ENCODE assay signal across 8 cellular contexts in the genomic region with DNA sequence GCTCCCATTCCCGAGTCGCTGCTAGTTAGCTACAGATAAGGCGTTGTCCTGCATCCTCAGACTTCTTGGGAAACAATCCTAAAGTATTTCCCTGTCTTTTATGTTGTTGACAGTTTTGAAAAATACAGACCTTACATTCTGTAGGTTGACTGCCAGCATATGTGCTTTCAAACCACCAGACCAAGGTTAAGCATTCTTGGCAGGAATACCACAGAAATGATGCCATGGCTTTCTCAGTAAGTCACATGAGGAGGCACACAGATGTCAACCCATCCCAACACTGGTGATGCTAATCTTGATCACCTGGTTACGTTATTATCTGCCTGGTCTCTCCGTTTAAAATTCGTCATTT. TPM values are rescaled to one million over a fixed set of nuclear protein-coding genes. Genes with fewer than 3 reads are reported as not detected.
DNase-seq lines count a peak whose midpoint lies in the region; ATAC-seq, FAIRE-seq and TF ChIP-seq lines count a peak whose summit lies in the region.

No MANE protein-coding gene starts in this region.

- peak overlapping the region; percentile 88 to 99 (median 99) for H3K27ac Mint-ChIP-seq in CD8-positive, alpha-beta memory T cell
- peak overlapping the region; percentile 63 for H3K27ac Mint-ChIP-seq in neural progenitor cell

- H3K9ac ChIP-seq in H1 (replicated peaks in 1 of 4; ENCODE audit: extremely low read depth in 1 of 4, low read depth in 3 of 4, low read length in 3 of 4) (peak overlapping the region in 1 of 4 experiments; percentile 9; a peak in 2 of 7 replicates), neural progenitor cell (peak overlapping the region; percentile 39)

- H3K27ac ChIP-seq in CD8-positive, alpha-beta memory T cell (ENCODE audit: low read depth, low read length): peak overlapping the region; percentile 86
- H3K27ac ChIP-seq in H1 (ENCODE audit: low read depth, low read length) (no peak overlapping the region), neural progenitor cell (no peak overlapping the region)

- no peak overlapping the region for H3K4ac ChIP-seq in H1 (replicated peaks; ENCODE audit: insufficient read length, low read depth, low read length)

- H3K4me3 ChIP-seq in CD8-positive, alpha-beta memory T cell (ENCODE audit: low read length): peak overlapping the region; percentile 88
- peak overlapping the region; percentile 77 to 99 (median 94) for H3K4me3 ChIP-seq in H1 (ENCODE audit: extremely low read depth in 1 of 4, insufficient read depth in 2 of 4, low read depth in 3 of 4, low read length in 4 of 4)
- H3K4me3 ChIP-seq in neural progenitor cell: peak overlapping the region; percentile 90

- H3K27me3 ChIP-seq in CD8-positive, alpha-beta memory T cell (ENCODE audit: insufficient read depth, low read length, poor library complexity, severe bottlenecking): no peaks in the 10 kb centered on the region
- no peaks in the 10 kb centered on the region for H3K27me3 ChIP-seq in H1 (replicated peaks in 1 of 4; ENCODE audit: control insufficient read depth in 3 of 4, extremely low read depth in 1 of 4, insufficient read depth in 3 of 4, low read length in 3 of 4)
- H3K27me3 ChIP-seq in neural progenitor cell: no peaks in the 10 kb centered on the region

- H4K20me1 ChIP-seq in H1 (replicated peaks in 1 of 2; ENCODE audit: control insufficient read depth in 1 of 2, insufficient read depth in 2 of 2, low read length in 2 of 2) (peaks cover 0 to 2% of the 10 kb centered on the region in 2 experiments), neural progenitor cell (ENCODE audit: low read depth) (peaks cover 10% of the 10 kb centered on the region)

- H3K4me2 ChIP-seq in H1 (ENCODE audit: insufficient read depth in 1 of 2, low read depth in 2 of 2, low read length in 2 of 2) (peak overlapping the region; percentile 90 to 92), neural progenitor cell (peak overlapping the region; percentile 86)

- H3K9me3 Mint-ChIP-seq in CD8-positive, alpha-beta memory T cell: no peaks in the 10 kb centered on the region
- H3K9me3 Mint-ChIP-seq in neural progenitor cell: no peaks in the 10 kb centered on the region

- peaks cover 10% of the 10 kb centered on the region for H3K36me3 ChIP-seq in CD8-positive, alpha-beta memory T cell (ENCODE audit: insufficient read depth, low read length)
- H3K36me3 ChIP-seq in H1 (ENCODE audit: control insufficient read depth in 2 of 4, insufficient read depth in 4 of 4, low read length in 3 of 4): peaks cover 0 to 3% (median 0%) of the 10 kb centered on the region in 4 experiments; a peak in 1 of 8 replicates
- no peaks in the 10 kb centered on the region for H3K36me3 ChIP-seq in neural progenitor cell

- peak overlapping the region; percentile 97 to 100 (median 99) for H3K4me3 Mint-ChIP-seq in CD8-positive, alpha-beta memory T cell
- H3K4me3 Mint-ChIP-seq in neural progenitor cell: peak overlapping the region; percentile 100

- no peak overlapping the region for H3K23ac ChIP-seq in H1 (ENCODE audit: insufficient read length)

- H3K79me2 ChIP-seq in H1 (ENCODE audit: control insufficient read depth in 1 of 2, insufficient read depth in 2 of 2, low read length in 2 of 2): no peaks in the 10 kb centered on the region
- peaks cover 22% of the 10 kb centered on the region for H3K79me2 ChIP-seq in neural progenitor cell (ENCODE audit: low read depth)

- TF ChIP-seq POLR2A in H1 (IDR thresholded peaks at IDR 0.05; ENCODE audit: control extremely low read depth in 1 of 2, low read depth in 2 of 2, low read length in 2 of 2): no peak

- peaks cover 24% of the 10 kb centered on the region for H3K4me1 ChIP-seq in CD8-positive, alpha-beta memory T cell (ENCODE audit: insufficient read depth, low read length)
- peaks cover 0 to 3% (median 0%) of the 10 kb centered on the region in 4 experiments; a peak in 3 of 7 replicates for H3K4me1 ChIP-seq in H1 (replicated peaks in 1 of 4; ENCODE audit: control insufficient read depth in 3 of 4, insufficient read depth in 4 of 4, low read length in 3 of 4)
- H3K4me1 ChIP-seq in neural progenitor cell: peaks cover 9% of the 10 kb centered on the region

- no peak overlapping the region for H2BK15ac ChIP-seq in H1 (ENCODE audit: low read length)

- no peak overlapping the region for H3K18ac ChIP-seq in H1 (ENCODE audit: extremely low read depth, low read length)

- H3K27me3 Mint-ChIP-seq in CD8-positive, alpha-beta memory T cell: no peaks in the 10 kb centered on the region
- no peaks in the 10 kb centered on the region for H3K27me3 Mint-ChIP-seq in neural progenitor cell (ENCODE audit: insufficient read depth, low read depth)

- no peak overlapping the region for H4K8ac ChIP-seq in H1 (ENCODE audit: extremely low read depth, insufficient read depth, low read length)

- H3F3A ChIP-seq in neural progenitor cell (ENCODE audit: low read depth): peaks cover 8% of the 10 kb centered on the region

- TF ChIP-seq CTCF in H1 (IDR thresholded peaks at IDR 0.05; ENCODE audit: control extremely low read depth in 1 of 3, insufficient read depth in 1 of 3, low read depth in 1 of 3, low read length in 3 of 3) (no peak), neural progenitor cell (IDR thresholded peaks at IDR 0.05) (no peak)

- no peak for TF ChIP-seq RAD21 in H1 (IDR thresholded peaks at IDR 0.05 in 1 of 2, conservative IDR thresholded peaks at IDR 0.05 in 1 of 2; ENCODE audit: low read depth in 2 of 2, low read length in 2 of 2)

- H3K14ac ChIP-seq in H1 (ENCODE audit: insufficient read length): no peak overlapping the region

- H3K23me2 ChIP-seq in H1 (ENCODE audit: low read depth, low read length): peaks cover 9% of the 10 kb centered on the region; the same call in 1 of the 2 replicates

- H4K91ac ChIP-seq in H1 (replicated peaks; ENCODE audit: insufficient read length, low read length): no peak overlapping the region

- H3K4me1 Mint-ChIP-seq in CD8-positive, alpha-beta memory T cell: peaks cover 30 to 43% (median 38%) of the 10 kb centered on the region in 3 donors
- peaks cover 11% of the 10 kb centered on the region for H3K4me1 Mint-ChIP-seq in neural progenitor cell

- no peak overlapping the region for H4K5ac ChIP-seq in H1 (ENCODE audit: insufficient read length, low read depth, low read length)

- H2BK5ac ChIP-seq in H1 (ENCODE audit: low read depth, low read length): no peak overlapping the region

- CTCF ChIA-PET in CD8-positive, alpha-beta memory T cell (lab: Charles Lee): interaction anchor here (1.1 kb wide), 1 partner anchor 9 kb away, joined by 3 read pairs; no protein-coding TSS in a partner anchor
- CTCF ChIA-PET in H1 (lab: Charles Lee; ENCODE audit: partially characterized antibody): interaction anchor here (0.5 to 1.0 kb wide), 2 partner anchors 53 to 195 kb away, joined by 3 to 4 read pairs; no protein-coding TSS in a partner anchor

- POLR2A ChIA-PET in CD8-positive, alpha-beta memory T cell (lab: Charles Lee): interaction anchor here (0.5 to 1.8 kb wide), 5 partner anchors 45 to 313 kb away, joined by 3 to 12 read pairs (median 4); a partner anchor contains a TSS
- POLR2A ChIA-PET in H1 (lab: Charles Lee; ENCODE audit: partially characterized antibody): interaction anchor here (0.9 to 1.7 kb wide), 5 partner anchors 45 to 122 kb away, joined by 3 to 7 read pairs (median 5); a partner anchor contains a TSS

- DNase-seq in CD8-positive, alpha-beta memory T cell: no peak
- DNase-seq in NCI-H226 (peak; percentile 4), H1 (ENCODE audit: low read depth in 1 of 2, low spot score in 2 of 2) (no peak), neural progenitor cell (ENCODE audit: low spot score) (no peak), NCI-H2081 (lab: John Stamatoyannopoulos, UW) (no peak), NCI-H345 (lab: John Stamatoyannopoulos, UW) (no peak), globus pallidus (ENCODE audit: low spot score) (no peak)

- 54% methylated on average over 6 of the region's 6 CpGs; no CpG with 5 or more reads in 1 of the 2 experiments for WGBS in H1 (ENCODE audit: extremely low coverage in 1 of 2, insufficient coverage in 1 of 2, insufficient read length in 1 of 2, insufficient replicate concordance in 2 of 2, low coverage in 1 of 2, low lambda C conversion rate in 2 of 2, missing lambda C conversion rate in 1 of 2), 2 experiments

- H2AFZ ChIP-seq in H1 (ENCODE audit: low read length): no peak overlapping the region
- H2AFZ ChIP-seq in neural progenitor cell (replicated peaks): no peak overlapping the region

- no peak overlapping the region for H2BK120ac ChIP-seq in H1 (replicated peaks; ENCODE audit: low read depth, low read length)

- H3K36me3 Mint-ChIP-seq in CD8-positive, alpha-beta memory T cell: peaks cover 0 to 37% (median 8%) of the 10 kb centered on the region in 3 donors
- H3K36me3 Mint-ChIP-seq in neural progenitor cell: peaks cover 2% of the 10 kb centered on the region

- no peak overlapping the region for H2AK5ac ChIP-seq in H1 (ENCODE audit: low read depth, low read length)

- H3K79me1 ChIP-seq in H1 (ENCODE audit: low read depth, low read length): no peaks in the 10 kb centered on the region

- no peak overlapping the region for H3K56ac ChIP-seq in H1 (replicated peaks; ENCODE audit: insufficient read length, low read depth, low read length)

- no peak for ATAC-seq in HG03565 (IDR thresholded peaks at IDR 0.05; ENCODE audit: unreplicated experiment)

- no peak for TF ChIP-seq EP300 in H1 (IDR thresholded peaks at IDR 0.05; ENCODE audit: borderline replicate concordance in 1 of 2, low read depth in 2 of 2, low read length in 2 of 2)

- H2BK20ac ChIP-seq in H1 (ENCODE audit: low read length): no peak overlapping the region

- FAIRE-seq in H1 (lab: Jason Lieb, UNC): no peak

- no peak overlapping the region for H2BK12ac ChIP-seq in H1 (ENCODE audit: low read depth, low read length)

- H3K9me3 ChIP-seq in CD8-positive, alpha-beta memory T cell (ENCODE audit: low read length): no peaks in the 10 kb centered on the region
- H3K9me3 ChIP-seq in H1 (ENCODE audit: insufficient read depth in 2 of 2, low read depth in 1 of 2, low read length in 1 of 2) (no peaks in the 10 kb centered on the region), neural progenitor cell (ENCODE audit: low read depth) (no peaks in the 10 kb centered on the region)

RNA-seq across cellular contexts. Expression of a gene that starts 0.9 kb away (rescaled TPM):
- 10 to 100 TPM; 48.7 to 51.9 TPM for total RNA-seq in CD8-positive, alpha-beta memory T cell
- polyA plus RNA-seq in CD8-positive, alpha-beta memory T cell: 35.1 TPM
- total RNA-seq in H1 (2021; fragmentation: NEBNext Ultra II Directional; extraction: Animal tissue kit (Norgen Biotek cat#: 25700)): 14.9 and 15.1 TPM in 2 replicates
- 9.6 and 10.0 TPM in 2 replicates for polyA plus RNA-seq in H1 (2011; rRNA removed)
- polyA plus RNA-seq in H1 (2011; cell fraction: cytosol; rRNA removed): 10.4 TPM
- 10.9 TPM for polyA plus RNA-seq in H1 (2011; cell fraction: nucleus; rRNA removed)
- polyA plus RNA-seq in H1 (2012, experiment 1 of 2): 10.2 to 12.4 TPM (median 11.1 TPM) in 4 replicates
- polyA plus RNA-seq in H1 (2012, experiment 2 of 2): 3.5 TPM
- 8.7 TPM for polyA plus RNA-seq in H1 (2013, experiment 1 of 2)
- polyA plus RNA-seq in H1 (2013, experiment 2 of 2): 8.1 TPM
- 20.2 and 21.7 TPM in 2 replicates for polyA minus RNA-seq in H1 (2011; rRNA and poly(A)+ RNA removed)
- polyA minus RNA-seq in H1 (2011; cell fraction: cytosol; rRNA and poly(A)+ RNA removed): 17.5 TPM
- 7.3 TPM for polyA minus RNA-seq in H1 (2011; cell fraction: nucleus; rRNA and poly(A)+ RNA removed)
- 22.7 and 26.3 TPM in 2 replicates for total RNA-seq in neural progenitor cell (ENCODE audit: low replicate concordance)

RNA-seq across cellular contexts. Expression of a gene that starts 47.0 kb away (rescaled TPM):
- total RNA-seq in CD8-positive, alpha-beta memory T cell: 100 to 1,000 TPM; 195 to 203 TPM
- 132 TPM for polyA plus RNA-seq in CD8-positive, alpha-beta memory T cell
- 209 and 216 TPM in 2 replicates for total RNA-seq in H1 (2021; fragmentation: NEBNext Ultra II Directional; extraction: Animal tissue kit (Norgen Biotek cat#: 25700))
- 182 and 242 TPM in 2 replicates for polyA plus RNA-seq in H1 (2011; rRNA removed)
- polyA plus RNA-seq in H1 (2011; cell fraction: cytosol; rRNA removed): 114 TPM
- 1,440 TPM for polyA plus RNA-seq in H1 (2011; cell fraction: nucleus; rRNA removed)
- polyA plus RNA-seq in H1 (2012, experiment 1 of 2): 154 to 212 TPM (median 190 TPM) in 4 replicates
- 39.0 TPM for polyA plus RNA-seq in H1 (2012, experiment 2 of 2)
- polyA plus RNA-seq in H1 (2013, experiment 1 of 2): 160 TPM
- 138 TPM for polyA plus RNA-seq in H1 (2013, experiment 2 of 2)
- polyA minus RNA-seq in H1 (2011; rRNA and poly(A)+ RNA removed): 238 and 259 TPM in 2 replicates
- polyA minus RNA-seq in H1 (2011; cell fraction: cytosol; rRNA and poly(A)+ RNA removed): 89.2 TPM
- 458 TPM for polyA minus RNA-seq in H1 (2011; cell fraction: nucleus; rRNA and poly(A)+ RNA removed)
- total RNA-seq in neural progenitor cell (ENCODE audit: low replicate concordance): 112 and 141 TPM in 2 replicates

RNA-seq across cellular contexts. Expression of a gene that starts 49.6 kb away (rescaled TPM):
- total RNA-seq in CD8-positive, alpha-beta memory T cell: 10 to 100 TPM; 64.2 to 65.0 TPM
- 31.4 TPM for polyA plus RNA-seq in CD8-positive, alpha-beta memory T cell
- 17.9 and 19.9 TPM in 2 replicates for total RNA-seq in H1 (2021; fragmentation: NEBNext Ultra II Directional; extraction: Animal tissue kit (Norgen Biotek cat#: 25700))
- 5.6 and 7.6 TPM in 2 replicates for polyA plus RNA-seq in H1 (2011; rRNA removed)
- 9.0 TPM for polyA plus RNA-seq in H1 (2011; cell fraction: cytosol; rRNA removed)
- polyA plus RNA-seq in H1 (2011; cell fraction: nucleus; rRNA removed): 38.7 TPM
- polyA plus RNA-seq in H1 (2012, experiment 1 of 2): 16.2 to 18.4 TPM (median 17.1 TPM) in 4 replicates
- 3.1 TPM for polyA plus RNA-seq in H1 (2012, experiment 2 of 2)
- polyA plus RNA-seq in H1 (2013, experiment 1 of 2): 16.2 TPM
- polyA plus RNA-seq in H1 (2013, experiment 2 of 2): 13.5 TPM
- polyA minus RNA-seq in H1 (2011; rRNA and poly(A)+ RNA removed): 4.0 and 6.1 TPM in 2 replicates
- 4.8 TPM for polyA minus RNA-seq in H1 (2011; cell fraction: cytosol; rRNA and poly(A)+ RNA removed)
- 7.0 TPM for polyA minus RNA-seq in H1 (2011; cell fraction: nucleus; rRNA and poly(A)+ RNA removed)
- 40.6 and 49.4 TPM in 2 replicates for total RNA-seq in neural progenitor cell (ENCODE audit: low replicate concordance)
